ENCODE assay signal across 24 cellular contexts in genomic region chr1:25170439-25170838, GRCh38.
"Had no signal": no experiment of that assay in that cellular context is flagged by ENCODE, and none has a peak within 500 bp of the region (broad histone marks: within the 10 kb centered on the region; RNA-seq: fewer than 3 reads in every experiment).

No MANE protein-coding gene starts in this region.

- H3K9me3 ChIP-seq: ascending aorta, breast epithelium, colonic mucosa had no signal

- H3K4me3 ChIP-seq: ascending aorta, breast epithelium, cardiac muscle cell, colonic mucosa had no signal

- H3K36me3 ChIP-seq: ascending aorta, breast epithelium, cardiac muscle cell, colonic mucosa had no signal

- FAIRE-seq: endometrium, endothelial cell of umbilical vein had no signal

- DNase-seq: activated CD4-positive, alpha-beta memory T cell treated with anti-CD3 and anti-CD28 coated beads, Interleukin-2, amount 10 ng/mL, durations not matched to agents 7 days and 5 days; activated CD4-positive, alpha-beta T cell treated with anti-CD3 and anti-CD28 coated beads for 1 hour; activated CD4-positive, alpha-beta T cell treated with anti-CD3 and anti-CD28 coated beads for 4 hours; activated CD4-positive, alpha-beta T cell treated with anti-CD3 and anti-CD28 coated beads, Interleukin-2, amount 10 ng/mL, durations not matched to agents 7 days and 5 days; activated CD4-positive, alpha-beta T cell treated with anti-CD3 and anti-CD28 coated beads, Interleukin-2, amount 50 U/mL, for 4 hours; activated effector memory CD4-positive, alpha-beta T cell treated with anti-CD3 and anti-CD28 coated beads, Interleukin-2, amount 50 U/mL, for 16 hours; activated naive CD4-positive, alpha-beta T cell treated with anti-CD3 and anti-CD28 coated beads, Interleukin-2, amount 10 ng/mL, durations not matched to agents 7 days and 5 days; activated naive CD8-positive, alpha-beta T cell treated with anti-CD3 and anti-CD28 coated beads, Interleukin-2, amount 10 ng/mL, durations not matched to agents 7 days and 5 days; activated T-cell treated with anti-CD3 and anti-CD28 coated beads, Interleukin-2, amount 50 U/mL, for 1 hour; activated T-cell treated with anti-CD3 and anti-CD28 coated beads, Interleukin-2, amount 50 U/mL, for 48 hours; central memory CD4-positive, alpha-beta T cell; cerebellar nuclear complex; colonic mucosa; effector CD8-positive, alpha-beta T cell; foreskin fibroblast; head of caudate nucleus; T-helper 2 cell had no signal

- H3K27ac ChIP-seq: ascending aorta, breast epithelium, cardiac muscle cell, colonic mucosa, epithelial cell of prostate had no signal

- ATAC-seq: activated naive CD4-positive, alpha-beta T cell treated with anti-CD3 and anti-CD28 coated beads, Interleukin-2, amount 50 U/mL, for 72 hours had no signal

- H3K27me3 ChIP-seq: ascending aorta, breast epithelium, cardiac muscle cell, colonic mucosa had no signal

- H3K4me1 ChIP-seq: ascending aorta had no signal
